Comparison of ENCODE assay signal across 9 cellular contexts in the genomic region with DNA sequence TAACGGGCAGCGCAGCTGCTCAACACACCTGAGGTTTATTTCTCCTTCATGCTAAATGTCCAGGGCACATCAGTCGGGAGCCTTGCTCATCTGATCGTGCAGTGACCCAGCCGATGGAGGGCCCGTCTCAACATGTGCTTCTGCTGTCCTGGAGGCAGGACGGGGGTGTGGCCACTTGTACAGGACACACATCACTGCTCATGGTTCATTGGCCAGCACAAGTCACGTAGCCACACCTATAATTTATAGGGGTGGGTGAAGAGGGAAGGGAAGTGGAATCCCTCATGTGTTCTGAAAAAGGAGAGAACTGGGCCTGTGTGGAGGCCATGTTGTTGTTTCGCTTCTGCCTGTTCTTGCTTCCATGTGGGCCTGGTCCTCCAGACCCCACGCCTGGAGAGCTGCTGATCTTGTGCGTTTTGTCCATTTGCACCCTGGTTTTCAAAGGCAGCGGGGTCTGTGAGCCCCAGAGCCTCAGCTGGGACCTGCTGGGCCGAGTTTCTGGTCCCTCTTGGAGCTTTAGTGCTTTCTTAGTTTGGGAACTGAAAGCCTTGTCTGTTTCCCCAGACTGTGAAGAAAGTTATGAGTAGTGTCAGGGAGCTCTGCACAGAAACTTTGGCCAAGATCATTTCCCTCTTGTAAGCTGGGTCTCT.
A peak's percentile ranks its signal among the peaks of the same experiment; 100 is the strongest.
DNase-seq lines count a peak whose midpoint lies in the region; ATAC-seq and TF ChIP-seq lines count a peak whose summit lies in the region.
"Had no signal": no experiment of that assay in that cellular context is flagged by ENCODE, and none has a peak within 500 bp of the region (broad histone marks: within the 10 kb centered on the region; RNA-seq: fewer than 3 reads in every experiment).

No MANE protein-coding gene starts in this region.

- peaks cover 93% of the 10 kb centered on the region for H3K79me2 ChIP-seq in PC-3 (ENCODE audit: low read length)

- CTCF ChIA-PET in PC-3 (lab: Charles Lee): no interaction called here
- CTCF ChIA-PET in activated naive CD4-positive, alpha-beta T cell treated with anti-CD3 and anti-CD28 coated beads, Interleukin-2, amount 10 ng/mL, durations not matched to agents 7 days and 5 days (lab: Charles Lee): no interaction called here

- H2AFZ ChIP-seq in PC-3 (ENCODE audit: low read length): no peak overlapping the region
- H2AFZ ChIP-seq: parathyroid adenoma had no signal

- H3K9me2 ChIP-seq in PC-3 (replicated peaks; ENCODE audit: low read length): no peaks in the 10 kb centered on the region

- intact Hi-C loops in PC-3 (cut with micrococcal nuclease) (no loop called here), lower lobe of right lung (cut with DNase I) (no loop called here)

- BruUV-seq in PC-3 (replicated peaks; lab: Mats Ljungman, UMichigan): no TSS peak

- H3K9me3 Mint-ChIP-seq in glutamatergic neuron (ENCODE audit: unreplicated experiment): peaks cover 9% of the 10 kb centered on the region
- H3K9me3 Mint-ChIP-seq in activated naive CD4-positive, alpha-beta T cell treated with anti-CD3 and anti-CD28 coated beads, Interleukin-2, amount 10 ng/mL, durations not matched to agents 7 days and 5 days: no peaks in the 10 kb centered on the region

- peak; percentile 19 for TF ChIP-seq POLR2A in GM18526 (IDR thresholded peaks at IDR 0.05; ENCODE audit: extremely low read depth, insufficient read length)

- no peak overlapping the region for H3K27ac Mint-ChIP-seq in glutamatergic neuron (ENCODE audit: unreplicated experiment)
- no peak overlapping the region for H3K27ac Mint-ChIP-seq in activated naive CD4-positive, alpha-beta T cell treated with anti-CD3 and anti-CD28 coated beads, Interleukin-2, amount 10 ng/mL, durations not matched to agents 7 days and 5 days

- H3K4me3 ChIP-seq in PC-3 (ENCODE audit: low read length) (no peak overlapping the region), lower lobe of right lung (no peak overlapping the region)

- H3K9me3 ChIP-seq in PC-3 (ENCODE audit: low read length) (no peaks in the 10 kb centered on the region), lower lobe of right lung (no peaks in the 10 kb centered on the region)

- POLR2A ChIA-PET in PC-3 (lab: Charles Lee; ENCODE audit: unreplicated experiment): no interaction called here

- no peak overlapping the region for H3K4me3 Mint-ChIP-seq in glutamatergic neuron (ENCODE audit: unreplicated experiment)
- no peak overlapping the region for H3K4me3 Mint-ChIP-seq in activated naive CD4-positive, alpha-beta T cell treated with anti-CD3 and anti-CD28 coated beads, Interleukin-2, amount 10 ng/mL, durations not matched to agents 7 days and 5 days

- no peaks in the 10 kb centered on the region for H3K36me3 Mint-ChIP-seq in glutamatergic neuron (ENCODE audit: unreplicated experiment)
- H3K36me3 Mint-ChIP-seq in activated naive CD4-positive, alpha-beta T cell treated with anti-CD3 and anti-CD28 coated beads, Interleukin-2, amount 10 ng/mL, durations not matched to agents 7 days and 5 days: no peaks in the 10 kb centered on the region

- no peak for TF ChIP-seq CTCF in PC-3 (conservative IDR thresholded peaks at IDR 0.05; ENCODE audit: low read depth, low read length)
- TF ChIP-seq CTCF in lower lobe of right lung (IDR thresholded peaks at IDR 0.05): no peak
- no peak for TF ChIP-seq CTCF in glutamatergic neuron (IDR thresholded peaks at IDR 0.05; ENCODE audit: partially characterized antibody, unreplicated experiment)

- DNase-seq in PC-3 (no peak), lower lobe of right lung (no peak), glutamatergic neuron (no peak), NCI-H1105 treated with DMSO at 0.1 percent for 48 hours (lab: John Stamatoyannopoulos, UW) (no peak), NCI-H187 (lab: John Stamatoyannopoulos, UW) (no peak)
- DNase-seq in activated naive CD4-positive, alpha-beta T cell treated with anti-CD3 and anti-CD28 coated beads, Interleukin-2, amount 10 ng/mL, durations not matched to agents 7 days and 5 days: no peak

- H3K36me3 ChIP-seq in PC-3 (ENCODE audit: low read depth, low read length): peaks cover under 1% of the 10 kb centered on the region; the same call in 1 of the 2 replicates
- no peaks in the 10 kb centered on the region for H3K36me3 ChIP-seq in lower lobe of right lung

- no peaks in the 10 kb centered on the region for H3K27me3 ChIP-seq in PC-3 (ENCODE audit: low read length)
- H3K27me3 ChIP-seq in lower lobe of right lung (ENCODE audit: low read depth): no peaks in the 10 kb centered on the region

- H3K4me1 Mint-ChIP-seq in glutamatergic neuron (ENCODE audit: low read depth, unreplicated experiment): peaks cover 33% of the 10 kb centered on the region
- peaks cover 17% of the 10 kb centered on the region for H3K4me1 Mint-ChIP-seq in activated naive CD4-positive, alpha-beta T cell treated with anti-CD3 and anti-CD28 coated beads, Interleukin-2, amount 10 ng/mL, durations not matched to agents 7 days and 5 days

- H4K20me1 ChIP-seq in PC-3 (ENCODE audit: low read length): no peaks in the 10 kb centered on the region

- ATAC-seq in HG02759 (IDR thresholded peaks at IDR 0.05; ENCODE audit: unreplicated experiment) (peak; percentile 70), PC-3 (0 out of 2 replicates have a peak, but pooled peaks have one; percentile 3), lower lobe of right lung (peak; percentile 56 to 63)

- H3F3A ChIP-seq in PC-3 (ENCODE audit: low read length, unreplicated experiment): peaks cover 1% of the 10 kb centered on the region

- peaks cover 7% of the 10 kb centered on the region for H3K27me3 Mint-ChIP-seq in glutamatergic neuron (ENCODE audit: unreplicated experiment)
- no peaks in the 10 kb centered on the region for H3K27me3 Mint-ChIP-seq in activated naive CD4-positive, alpha-beta T cell treated with anti-CD3 and anti-CD28 coated beads, Interleukin-2, amount 10 ng/mL, durations not matched to agents 7 days and 5 days

- H3K4me1 ChIP-seq in PC-3 (ENCODE audit: insufficient read depth, low read length): peaks cover 34% of the 10 kb centered on the region
- H3K4me1 ChIP-seq in lower lobe of right lung: peaks cover 32% of the 10 kb centered on the region
- H3K4me1 ChIP-seq: parathyroid adenoma had no signal

- H3K27ac ChIP-seq in PC-3 (ENCODE audit: low read length): peak overlapping the region; percentile 96
- H3K27ac ChIP-seq in lower lobe of right lung: no peak overlapping the region
- H3K27ac ChIP-seq: parathyroid adenoma had no signal

- no peak overlapping the region for H3K9ac ChIP-seq in PC-3 (ENCODE audit: low read length)
- H3K9ac ChIP-seq: parathyroid adenoma had no signal

- H3K4me2 ChIP-seq in PC-3 (ENCODE audit: low read length): no peak overlapping the region

Comparison
In these comparisons a context has a peak if more than half of its experiments do, and no peak if none do; other contexts are left out.
1. ATAC-seq: peak in every context shown above with its lines; median percentile 70 in HG02759; 60 in lower lobe of right lung; 3 in PC-3.